In the genomic region with DNA sequence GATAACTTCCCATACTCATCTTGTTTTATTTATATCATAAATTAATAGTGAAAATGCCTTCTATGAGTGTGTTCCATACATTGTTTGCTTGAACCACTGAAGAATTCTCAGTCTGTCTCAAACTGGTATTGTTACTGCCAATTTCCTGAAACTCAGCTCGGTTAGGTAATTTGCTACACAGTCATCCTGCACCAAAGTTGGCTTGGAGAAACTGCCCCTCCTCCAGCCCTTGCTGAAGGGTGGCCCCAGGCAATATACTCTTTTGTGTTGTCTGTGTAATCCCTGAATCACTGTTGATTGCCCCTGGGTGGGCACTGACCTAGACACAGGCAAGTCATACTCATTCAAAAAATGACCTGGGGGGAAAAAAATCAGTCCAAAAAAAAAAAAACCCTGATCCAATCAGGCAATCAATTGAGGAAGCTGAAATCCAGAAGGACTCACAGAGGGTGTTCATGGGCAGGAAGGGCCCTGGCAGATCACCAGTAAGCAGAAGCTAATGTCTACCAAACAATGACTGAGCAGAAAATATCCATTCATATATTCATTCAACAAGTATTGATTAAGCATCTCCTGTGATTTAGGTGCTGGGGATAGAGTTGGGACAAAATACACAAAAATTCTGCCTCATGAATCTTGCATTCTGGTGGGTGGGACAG, we compare ENCODE assay signal across 8 cellular contexts. TPM values are rescaled to one million over a fixed set of nuclear protein-coding genes. Genes with fewer than 3 reads are reported as not detected.
DNase-seq lines count a peak whose midpoint lies in the region; ATAC-seq and TF ChIP-seq lines count a peak whose summit lies in the region.

No MANE protein-coding gene starts in this region.

- H3K27me3 ChIP-seq in ascending aorta (no peaks in the 10 kb centered on the region), Peyer's patch (peaks cover 0 to 4% of the 10 kb centered on the region in 2 donors)

- H3K9me3 ChIP-seq in ascending aorta = no peaks in the 10 kb centered on the region
- no peaks in the 10 kb centered on the region for H3K9me3 ChIP-seq in Peyer's patch

- H3K27ac ChIP-seq in ascending aorta (peak overlapping the region; percentile 37 to 50), Peyer's patch (no peak overlapping the region)

- ATAC-seq in HG03469 (IDR thresholded peaks at IDR 0.05; ENCODE audit: unreplicated experiment) (peak; percentile 59), HG03280 (IDR thresholded peaks at IDR 0.05; ENCODE audit: unreplicated experiment) (no peak)

- no peak for TF ChIP-seq POLR2A in Peyer's patch (IDR thresholded peaks at IDR 0.05)

- H3K4me1 ChIP-seq in ascending aorta (peaks cover 0 to 18% of the 10 kb centered on the region in 2 donors), Peyer's patch (peaks cover 0 to 15% (median 0%) of the 10 kb centered on the region in 4 donors)

- TF ChIP-seq CTCF in ascending aorta (IDR thresholded peaks at IDR 0.05) = no peak
- no peak for TF ChIP-seq CTCF in Peyer's patch (IDR thresholded peaks at IDR 0.05)

- no peak overlapping the region for H3K4me3 ChIP-seq in ascending aorta
- H3K4me3 ChIP-seq in Peyer's patch = no peak overlapping the region

- H3K36me3 ChIP-seq in ascending aorta (no peaks in the 10 kb centered on the region), Peyer's patch (no peaks in the 10 kb centered on the region)

- intact Hi-C loops in ascending aorta (cut with DNase I) = loop anchor here (10.0 kb wide), 1 partner anchor 404 kb away; no protein-coding TSS in a partner anchor

- DNase-seq in stimulated activated CD4-positive, alpha-beta T cell treated with anti-CD3 and anti-CD28 coated beads, Interleukin-12 subunit alpha, Interleukin-12 subunit beta, amount 100 ng/mL, for 48 hours (ENCODE audit: low read depth in 2 of 3, low spot score in 1 of 3) = peak in 2 of 3 donors; percentile 3 to 26
- no peak for DNase-seq in stimulated activated CD4-positive, alpha-beta T cell treated with anti-CD3 and anti-CD28 coated beads, Interleukin-12 subunit alpha, Interleukin-12 subunit beta, amount 100 ng/mL, for 4 hours
- DNase-seq in ascending aorta (ENCODE audit: low spot score in 2 of 2) (peak in 1 of 2 donors; percentile 71), stromal cell of bone marrow (ENCODE audit: low read depth) (peak; percentile 46), kidney glomerular epithelial cell (lab: John Stamatoyannopoulos, UW) (no peak), Peyer's patch (no peak)

RNA-seq across cellular contexts. Expression of a gene that starts 3.8 kb away (rescaled TPM):
- total RNA-seq in ascending aorta (15.4 TPM), Peyer's patch (10 to 100 TPM; 19.3 to 66.0 (median 39.6) TPM)

Comparison
In these comparisons a context has a peak if more than half of its experiments do, and no peak if none do; other contexts are left out.
1. DNase-seq: peak in stimulated activated CD4-positive, alpha-beta T cell treated with anti-CD3 and anti-CD28 coated beads, Interleukin-12 subunit alpha, Interleukin-12 subunit beta, amount 100 ng/mL, for 48 hours (2 of 3) and stromal cell of bone marrow (single experiment); none in stimulated activated CD4-positive, alpha-beta T cell treated with anti-CD3 and anti-CD28 coated beads, Interleukin-12 subunit alpha, Interleukin-12 subunit beta, amount 100 ng/mL, for 4 hours (single experiment), kidney glomerular epithelial cell (single experiment) and Peyer's patch (0 of 3).
2. H3K27ac ChIP-seq: peak in ascending aorta (2 of 2); none in Peyer's patch (0 of 4).